Comparison of ENCODE assay signal across 8 cellular contexts in the genomic region with DNA sequence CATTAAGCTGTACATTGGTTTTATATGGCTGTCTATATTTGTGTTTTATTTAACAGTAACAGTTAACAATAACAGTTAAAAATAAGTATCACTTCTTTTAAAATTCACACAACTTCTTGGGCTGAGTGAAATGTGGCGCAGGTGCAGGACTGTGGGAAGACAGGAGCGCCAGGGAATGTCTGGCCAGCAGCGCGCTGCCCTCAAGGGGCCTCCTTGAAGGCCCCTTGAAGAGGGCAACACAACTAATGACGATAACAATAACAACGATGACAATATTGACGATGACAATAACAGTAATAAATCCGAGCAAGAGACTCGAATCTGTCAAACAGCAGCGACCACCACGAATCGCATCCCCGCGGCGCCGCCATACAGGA. TPM values are rescaled to one million over a fixed set of nuclear protein-coding genes. Genes with fewer than 3 reads are reported as not detected.
DNase-seq lines count a peak whose midpoint lies in the region; ATAC-seq and TF ChIP-seq lines count a peak whose summit lies in the region.

No MANE protein-coding gene starts in this region.

- H3K27ac Mint-ChIP-seq in T-helper 17 cell (no peak overlapping the region), glutamatergic neuron (ENCODE audit: unreplicated experiment) (peak overlapping the region; percentile 70)

- no peaks in the 10 kb centered on the region for H3K36me3 Mint-ChIP-seq in T-helper 17 cell (ENCODE audit: low read depth)
- H3K36me3 Mint-ChIP-seq in glutamatergic neuron (ENCODE audit: unreplicated experiment): peaks cover 6% of the 10 kb centered on the region

- H3K9ac ChIP-seq in ES-I3 (ENCODE audit: low read depth, low read length): peak overlapping the region; percentile 44; the same call in 1 of the 2 replicates

- no peaks in the 10 kb centered on the region for H3K4me1 Mint-ChIP-seq in T-helper 17 cell
- H3K4me1 Mint-ChIP-seq in glutamatergic neuron (ENCODE audit: low read depth, unreplicated experiment): peaks cover 21% of the 10 kb centered on the region

- no peaks in the 10 kb centered on the region for H3K36me3 ChIP-seq in ES-I3 (ENCODE audit: insufficient read depth, low read length)

- peaks cover 24% of the 10 kb centered on the region for H3K27me3 Mint-ChIP-seq in T-helper 17 cell
- peaks cover 7% of the 10 kb centered on the region for H3K27me3 Mint-ChIP-seq in glutamatergic neuron (ENCODE audit: unreplicated experiment)

- TF ChIP-seq CTCF in glutamatergic neuron (IDR thresholded peaks at IDR 0.05; ENCODE audit: partially characterized antibody, unreplicated experiment): no peak

- H3K9me3 Mint-ChIP-seq in glutamatergic neuron (ENCODE audit: unreplicated experiment): peaks cover 5% of the 10 kb centered on the region

- H3K4me3 Mint-ChIP-seq in T-helper 17 cell (peak overlapping the region; percentile 80), glutamatergic neuron (ENCODE audit: unreplicated experiment) (peak overlapping the region; percentile 87)

- peaks cover 26% of the 10 kb centered on the region for H3K4me1 ChIP-seq in ES-I3 (ENCODE audit: insufficient read depth, low read length)

- H3K9me3 ChIP-seq in ES-I3 (ENCODE audit: control insufficient read depth, insufficient read depth, low read length) (peaks cover 1% of the 10 kb centered on the region; the same call in 1 of the 2 replicates), T-helper 17 cell (ENCODE audit: control insufficient read depth, low read length, poor library complexity, severe bottlenecking) (no peaks in the 10 kb centered on the region)

- DNase-seq in T-helper 17 cell (no peak), glutamatergic neuron (no peak), renal cortical epithelial cell (ENCODE audit: low read depth) (peak; percentile 40), A172 (ENCODE audit: low spot score) (no peak), AML-193 (lab: John Stamatoyannopoulos, UW) (no peak), NCI-H1417 treated with DMSO at 0.1 percent for 48 hours (lab: John Stamatoyannopoulos, UW) (no peak), C1 segment of cervical spinal cord (lab: John Stamatoyannopoulos, UW) (no peak)

- ATAC-seq in T-helper 17 cell: no peak

RNA-seq across cellular contexts. Expression of gene PPP2R3A, which starts 0.4 kb away (rescaled TPM):
- total RNA-seq in T-helper 17 cell: under 1 TPM; 0.13 to 0.17 TPM
- 13.0 TPM for total RNA-seq in glutamatergic neuron (ENCODE audit: unreplicated experiment)
- 36.6 and 98.2 TPM in 2 replicates for total RNA-seq in renal cortical epithelial cell
- total RNA-seq in A172 (2014; rRNA removed; shearing (Covaris generic)): 17.3 and 19.1 TPM in 2 replicates

Comparison
In these comparisons a context has a peak if more than half of its experiments do, and no peak if none do; other contexts are left out.
1. RNA of gene PPP2R3A, which starts 0.4 kb away (total RNA-seq): 36.6 to 98.2 TPM in renal cortical epithelial cell, 17.3 to 19.1 TPM in A172 and 13.0 TPM in glutamatergic neuron (single experiment); 0.13 to 0.17 TPM in T-helper 17 cell; every median in the first group is over 10 times any median in the second.